Comparison of ENCODE assay signal across 25 cellular contexts in genomic region chr7:105926131-105926530, GRCh38. TPM values are rescaled to one million over a fixed set of nuclear protein-coding genes. Genes with fewer than 3 reads are reported as not detected.
DNase-seq lines count a peak whose midpoint lies in the region; ATAC-seq lines count a peak whose summit lies in the region.
"Had no signal": no experiment of that assay in that cellular context is flagged by ENCODE, and none has a peak within 500 bp of the region (broad histone marks: within the 10 kb centered on the region; RNA-seq: fewer than 3 reads in every experiment).

No MANE protein-coding gene starts in this region.

- H3K9ac ChIP-seq in mesenchymal stem cell (ENCODE audit: low read length) = no peak overlapping the region
- H3K9ac ChIP-seq: BLaER1 treated with 17β-estradiol and CSF1 and Interleukin-3, amounts not matched to agents 10 nM and 100 nM; KMS-11 had no signal

- no peaks in the 10 kb centered on the region for H3K27me3 ChIP-seq in mesenchymal stem cell (ENCODE audit: control insufficient read depth in 1 of 2, insufficient read depth in 1 of 2, low read length in 2 of 2)
- H3K27me3 ChIP-seq: BLaER1 treated with 17β-estradiol and CSF1 and Interleukin-3, amounts not matched to agents 10 nM and 100 nM; Peyer's patch; SJSA1 had no signal

- no peak overlapping the region for H4K91ac ChIP-seq in mesenchymal stem cell (ENCODE audit: low read length)

- peaks cover 21% of the 10 kb centered on the region for H3K9me3 ChIP-seq in mesenchymal stem cell (ENCODE audit: control insufficient read depth, low read length)
- H3K9me3 ChIP-seq: SJSA1 had no signal

- H3K9me3 Mint-ChIP-seq in T-cell = peaks cover 0 to 10% (median 2%) of the 10 kb centered on the region in 3 donors

- no peak overlapping the region for H2BK5ac ChIP-seq in mesenchymal stem cell (ENCODE audit: low read depth, low read length, poor library complexity, severe bottlenecking)

- no peak overlapping the region for H4K8ac ChIP-seq in mesenchymal stem cell (ENCODE audit: low read length)

- no peak overlapping the region for H3K4me2 ChIP-seq in mesenchymal stem cell (ENCODE audit: low read length, poor library complexity, severe bottlenecking)
- H3K4me2 ChIP-seq: BLaER1 treated with 17β-estradiol and CSF1 and Interleukin-3, amounts not matched to agents 10 nM and 100 nM; KMS-11 had no signal

- no peak overlapping the region for H3K4ac ChIP-seq in mesenchymal stem cell (ENCODE audit: low read depth in 1 of 2, low read length in 2 of 2)

- no peak overlapping the region for H2BK120ac ChIP-seq in mesenchymal stem cell (ENCODE audit: low read depth, low read length)

- H3K27me3 Mint-ChIP-seq in T-cell = no peaks in the 10 kb centered on the region

- H2BK15ac ChIP-seq in mesenchymal stem cell (ENCODE audit: low read depth, poor library complexity, severe bottlenecking) = no peak overlapping the region

- H2BK12ac ChIP-seq in mesenchymal stem cell (ENCODE audit: low read length in 2 of 2) = no peak overlapping the region

- DNase-seq in DMS53 (lab: John Stamatoyannopoulos, UW) (peak; percentile 10), DMS53 treated with DMSO at 0.1 percent for 48 hours (lab: John Stamatoyannopoulos, UW; ENCODE audit: unreplicated experiment) (no peak), T-cell (no peak), mesenchymal stem cell (no peak), ecto neural progenitor cell (ENCODE audit: low spot score) (no peak), NK-92 (lab: John Stamatoyannopoulos, UW; ENCODE audit: unreplicated experiment) (no peak), NCI-H526 treated with DMSO at 0.1 percent for 48 hours (lab: John Stamatoyannopoulos, UW) (no peak)
- DNase-seq: ACHN, DMS79, GOT3, IMR-90, MV-4-11, NCI-H1105 treated with DMSO at 0.1 percent for 48 hours, NCI-H2029 treated with DMSO at 0.1 percent for 48 hours, NCI-H226, NCI-H510A treated with DMSO at 0.1 percent for 48 hours, NCI-H82, Peyer's patch had no signal

- CTCF ChIA-PET in T-cell (lab: Charles Lee) = interaction anchor here in 1 of 2 donors (1.0 kb wide), 1 partner anchor 237 kb away, joined by 4 read pairs; no protein-coding TSS in a partner anchor

- POLR2A ChIA-PET in T-cell (lab: Charles Lee) = no interaction called here

- H3K23ac ChIP-seq in mesenchymal stem cell (ENCODE audit: low read length in 2 of 2) = no peak overlapping the region

- no peaks in the 10 kb centered on the region for H3K79me1 ChIP-seq in mesenchymal stem cell (replicated peaks; ENCODE audit: low read length, poor library complexity, severe bottlenecking)

- 32% methylated on average over 3 of the region's 3 CpGs for WGBS in mesenchymal stem cell

- peaks cover 0 to 59% of the 10 kb centered on the region in 2 experiments for H3K36me3 ChIP-seq in mesenchymal stem cell (ENCODE audit: control insufficient read depth in 1 of 2, insufficient read depth in 2 of 2, low read depth in 1 of 2, low read length in 2 of 2)
- H3K36me3 ChIP-seq: BLaER1 treated with 17β-estradiol and CSF1 and Interleukin-3, amounts not matched to agents 10 nM and 100 nM; SJSA1 had no signal

- no peak overlapping the region for H3K4me3 ChIP-seq in mesenchymal stem cell (ENCODE audit: insufficient read depth in 1 of 2, low read depth in 1 of 2, low read length in 2 of 2)
- H3K4me3 ChIP-seq: BLaER1 treated with 17β-estradiol and CSF1 and Interleukin-3, amounts not matched to agents 10 nM and 100 nM; GM12878; Peyer's patch; SJSA1 had no signal

- peaks cover 36 to 41% (median 37%) of the 10 kb centered on the region in 3 donors for H3K4me1 Mint-ChIP-seq in T-cell

- H2AFZ ChIP-seq in mesenchymal stem cell (ENCODE audit: low read depth, low read length) = peak overlapping the region; percentile 39

- no peaks in the 10 kb centered on the region for H3K4me1 ChIP-seq in mesenchymal stem cell (ENCODE audit: control insufficient read depth, insufficient read depth, low read depth, low read length)
- H3K4me1 ChIP-seq: BLaER1 treated with 17β-estradiol and CSF1 and Interleukin-3, amounts not matched to agents 10 nM and 100 nM; Peyer's patch; SJSA1 had no signal

- no peak overlapping the region for H3K14ac ChIP-seq in mesenchymal stem cell (ENCODE audit: low read length in 2 of 2)

- ATAC-seq in T-cell (replicated peaks in 1 of 4) = no peak
- no peak for ATAC-seq in HG03469 (IDR thresholded peaks at IDR 0.05; ENCODE audit: unreplicated experiment)
- ATAC-seq: GM12878, HCT116 had no signal

- H3K18ac ChIP-seq in mesenchymal stem cell (ENCODE audit: low read depth in 1 of 2, low read length in 2 of 2) = no peak overlapping the region

- peak overlapping the region; percentile 9 to 83 for H3K27ac Mint-ChIP-seq in T-cell

- H3K27ac ChIP-seq in mesenchymal stem cell (ENCODE audit: low read length, poor library complexity, severe bottlenecking) = no peak overlapping the region
- H3K27ac ChIP-seq: 22Rv1; BLaER1 treated with 17β-estradiol and CSF1 and Interleukin-3, amounts not matched to agents 10 nM and 100 nM; KMS-11; Peyer's patch; SJSA1 had no signal

- peaks cover 29% of the 10 kb centered on the region for H3K36me3 Mint-ChIP-seq in T-cell

- H3K4me3 Mint-ChIP-seq in T-cell = peak overlapping the region in 1 of 3 donors; percentile 11

- H2AK5ac ChIP-seq in mesenchymal stem cell (ENCODE audit: low read length, severe bottlenecking) = no peak overlapping the region

RNA-seq across cellular contexts. Expression of gene CDHR3, which starts 36.9 kb away (rescaled TPM):
- total RNA-seq in T-cell = 10 to 100 TPM; 10.5 to 18.5 (median 14.5) TPM
- 2.8 TPM for polyA plus RNA-seq in mesenchymal stem cell (2013, experiment 1 of 2)
- 3.1 TPM for polyA plus RNA-seq in mesenchymal stem cell (2013, experiment 2 of 2)

RNA-seq across cellular contexts. Expression of gene ATXN7L1, which starts 49.7 kb away (rescaled TPM):
- total RNA-seq in T-cell = 10 to 100 TPM; 42.3 to 54.7 (median 47.4) TPM
- polyA plus RNA-seq in mesenchymal stem cell (2013, experiment 1 of 2) = 7.5 TPM
- 7.4 TPM for polyA plus RNA-seq in mesenchymal stem cell (2013, experiment 2 of 2)
